Comparison of ENCODE assay signal across 16 cellular contexts in genomic region chr6:75794351-75794846, GRCh38.
"Had no signal": no experiment of that assay in that cellular context is flagged by ENCODE, and none has a peak within 500 bp of the region (broad histone marks: within the 10 kb centered on the region; RNA-seq: fewer than 3 reads in every experiment).

No MANE protein-coding gene starts in this region.

- H3K4me3 ChIP-seq: heart right ventricle, psoas muscle, sigmoid colon, thoracic aorta had no signal

- H3K36me3 Mint-ChIP-seq: activated naive CD8-positive, alpha-beta T cell treated with anti-CD3 and anti-CD28 coated beads, Interleukin-2, amount 10 ng/mL, durations not matched to agents 7 days and 5 days; naive thymus-derived CD8-positive, alpha-beta T cell had no signal

- H3K9me3 Mint-ChIP-seq: activated naive CD8-positive, alpha-beta T cell treated with anti-CD3 and anti-CD28 coated beads, Interleukin-2, amount 10 ng/mL, durations not matched to agents 7 days and 5 days; activated T-cell treated with anti-CD3 and anti-CD28 coated beads, Interleukin-2, amount 50 U/mL, for 72 hours; naive thymus-derived CD8-positive, alpha-beta T cell had no signal

- ATAC-seq: activated T-cell treated with anti-CD3 and anti-CD28 coated beads, Interleukin-2, amount 50 U/mL, for 72 hours; heart right ventricle; naive thymus-derived CD8-positive, alpha-beta T cell; psoas muscle had no signal

- H3K36me3 ChIP-seq: heart right ventricle, sigmoid colon, thoracic aorta had no signal

- H3K27me3 ChIP-seq: heart right ventricle, sigmoid colon had no signal

- H3K27ac ChIP-seq: heart right ventricle, psoas muscle, sigmoid colon, thoracic aorta had no signal

- FAIRE-seq: colon, keratinocyte had no signal

- H3K4me3 Mint-ChIP-seq: activated naive CD8-positive, alpha-beta T cell treated with anti-CD3 and anti-CD28 coated beads, Interleukin-2, amount 10 ng/mL, durations not matched to agents 7 days and 5 days; activated T-cell treated with anti-CD3 and anti-CD28 coated beads, Interleukin-2, amount 50 U/mL, for 72 hours; naive thymus-derived CD8-positive, alpha-beta T cell had no signal

- H3K9me3 ChIP-seq: heart right ventricle, psoas muscle, sigmoid colon, thoracic aorta had no signal

- H3K27ac Mint-ChIP-seq: activated naive CD8-positive, alpha-beta T cell treated with anti-CD3 and anti-CD28 coated beads, Interleukin-2, amount 10 ng/mL, durations not matched to agents 7 days and 5 days; activated T-cell treated with anti-CD3 and anti-CD28 coated beads, Interleukin-2, amount 50 U/mL, for 72 hours; naive thymus-derived CD8-positive, alpha-beta T cell had no signal

- H3K4me1 Mint-ChIP-seq: activated naive CD8-positive, alpha-beta T cell treated with anti-CD3 and anti-CD28 coated beads, Interleukin-2, amount 10 ng/mL, durations not matched to agents 7 days and 5 days; naive thymus-derived CD8-positive, alpha-beta T cell had no signal

- H3K4me1 ChIP-seq: psoas muscle had no signal

- DNase-seq: activated CD4-positive, alpha-beta T cell treated with anti-CD3 and anti-CD28 coated beads for 1 hour; activated CD4-positive, alpha-beta T cell treated with anti-CD3 and anti-CD28 coated beads, Interleukin-2, amount 50 U/mL, for 48 hours; activated gamma-delta T cell treated with Interleukin-2 at 50 U/mL for 16 hours; activated naive CD8-positive, alpha-beta T cell treated with anti-CD3 and anti-CD28 coated beads, Interleukin-2, amount 10 ng/mL, durations not matched to agents 7 days and 5 days; activated T-cell treated with anti-CD3 and anti-CD28 coated beads, Interleukin-2, amount 50 U/mL, for 72 hours; aorta; effector CD8-positive, alpha-beta T cell; heart right ventricle; naive thymus-derived CD8-positive, alpha-beta T cell; psoas muscle; sigmoid colon; stimulated activated CD4-positive, alpha-beta T cell treated with anti-CD3 and anti-CD28 coated beads, Interleukin-12 subunit alpha, Interleukin-12 subunit beta, amount 100 ng/mL, for 4 hours; stimulated activated naive CD4-positive, alpha-beta T cell treated with Interleukin-2 at 50 U/mL for 16 hours had no signal
